Comparison of ENCODE assay signal across 8 cellular contexts in the genomic region with DNA sequence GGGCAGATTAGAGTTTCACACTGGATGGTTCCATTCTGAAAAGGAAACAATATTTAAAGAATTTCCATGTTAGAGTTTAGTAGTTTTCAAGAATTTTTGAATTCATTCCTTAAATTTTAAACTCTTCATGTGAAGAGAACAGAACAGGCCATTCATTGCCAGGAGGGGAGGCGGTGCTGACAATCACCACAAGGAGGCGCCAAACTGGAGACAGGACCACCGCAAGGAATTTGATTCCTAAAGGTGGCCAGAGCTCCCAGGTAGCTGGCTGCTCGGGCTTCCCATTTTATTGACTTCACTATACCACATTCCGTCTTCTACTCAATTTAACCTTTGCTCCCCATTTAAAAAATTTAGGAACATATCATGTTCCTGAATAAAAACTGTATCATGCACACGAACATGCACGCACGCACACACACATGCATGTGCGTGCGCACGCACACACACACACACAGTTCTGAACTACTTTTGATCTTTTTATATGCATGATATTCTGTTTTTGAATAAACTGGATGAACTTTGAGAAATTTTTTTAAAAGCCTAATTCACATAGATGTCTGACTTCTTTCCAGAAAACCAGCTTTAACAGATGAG.
A peak's percentile ranks its signal among the peaks of the same experiment; 100 is the strongest.
DNase-seq lines count a peak whose midpoint lies in the region; ATAC-seq and TF ChIP-seq lines count a peak whose summit lies in the region.

No MANE protein-coding gene starts in this region.

- H3K4me3 ChIP-seq in LNCaP clone FGC (ENCODE audit: low read depth, low read length) (no peak overlapping the region), foreskin fibroblast (ENCODE audit: low read depth in 1 of 2, low read length in 2 of 2) (no peak overlapping the region)

- TF ChIP-seq CTCF in 22Rv1 (IDR thresholded peaks at IDR 0.05) (peak; percentile 99), LNCaP clone FGC (IDR thresholded peaks at IDR 0.05; ENCODE audit: control insufficient read depth, extremely low read depth, insufficient read depth) (peak; percentile 79), foreskin fibroblast (IDR thresholded peaks at IDR 0.05; ENCODE audit: low read depth, low read length) (peak; percentile 60)

- no peak overlapping the region for H3K27ac ChIP-seq in 22Rv1

- no peak for DNase-seq in LNCaP clone FGC (ENCODE audit: low read depth)
- peak; percentile 27 for DNase-seq in activated CD8-positive, alpha-beta memory T cell treated with anti-CD3 and anti-CD28 coated beads, Interleukin-2, amount 50 U/mL, for 24 hours (ENCODE audit: extremely low read depth)
- peak in 1 of 2 donors; percentile 10 for DNase-seq in foreskin fibroblast
- DNase-seq in stimulated activated CD4-positive, alpha-beta T cell treated with anti-CD3 and anti-CD28 coated beads, Interleukin-15, amount 100 ng/mL, for 24 hours: peak; percentile 72
- no peak for DNase-seq in NCI-H774 (lab: John Stamatoyannopoulos, UW)

- peak; percentile 70 for ATAC-seq in GM18498 (IDR thresholded peaks at IDR 0.05; ENCODE audit: unreplicated experiment)
- no peak for ATAC-seq in GM18519 (IDR thresholded peaks at IDR 0.05; ENCODE audit: low FRiP score, unreplicated experiment)

Comparison
In these comparisons a context has a peak if more than half of its experiments do, and no peak if none do; other contexts are left out.
1. DNase-seq: peak in activated CD8-positive, alpha-beta memory T cell treated with anti-CD3 and anti-CD28 coated beads, Interleukin-2, amount 50 U/mL, for 24 hours (single experiment) and stimulated activated CD4-positive, alpha-beta T cell treated with anti-CD3 and anti-CD28 coated beads, Interleukin-15, amount 100 ng/mL, for 24 hours (single experiment); none in LNCaP clone FGC (single experiment) and NCI-H774 (single experiment).
2. Peak in every context shown above with its lines, with median percentiles within 50 percentile points of each other: CTCF ChIP-seq.